In genomic region chr1:177959793-177960515, GRCh38 we compare ENCODE assay signal across 10 cellular contexts. TPM values are rescaled to one million over a fixed set of nuclear protein-coding genes. Genes with fewer than 3 reads are reported as not detected.
DNase-seq lines count a peak whose midpoint lies in the region; ATAC-seq, FAIRE-seq and TF ChIP-seq lines count a peak whose summit lies in the region.
"Had no signal": no experiment of that assay in that cellular context is flagged by ENCODE, and none has a peak within 500 bp of the region (broad histone marks: within the 10 kb centered on the region; RNA-seq: fewer than 3 reads in every experiment).

No MANE protein-coding gene starts in this region.

- H3K4me1 ChIP-seq in adrenal gland (replicated peaks in 1 of 2), result peaks cover 0 to 9% of the 10 kb centered on the region in 2 donors
- H3K4me1 ChIP-seq in kidney (ENCODE audit: control insufficient read depth in 1 of 2, insufficient read depth in 1 of 2, low read depth in 1 of 2, low read length in 2 of 2), result no peaks in the 10 kb centered on the region
- H3K4me1 ChIP-seq: gastroesophageal sphincter had no signal

- intact Hi-C loops in adrenal gland (cut with DNase I) (no loop called here), kidney (cut with DNase I) (no loop called here)

- no peak overlapping the region for H3K4me3 ChIP-seq in AG10803 (ENCODE audit: low read length)
- H3K4me3 ChIP-seq in adrenal gland, result no peak overlapping the region
- no peak overlapping the region for H3K4me3 ChIP-seq in kidney (ENCODE audit: low read length in 2 of 2)
- H3K4me3 ChIP-seq in coronary artery, result no peak overlapping the region
- H3K4me3 ChIP-seq: gastroesophageal sphincter had no signal

- no peak overlapping the region for H3K9ac ChIP-seq in kidney (ENCODE audit: low read length in 2 of 2)

- no peaks in the 10 kb centered on the region for H3K27me3 ChIP-seq in adrenal gland
- H3K27me3 ChIP-seq: gastroesophageal sphincter had no signal

- H3K9me3 ChIP-seq in adrenal gland (replicated peaks in 1 of 3) (no peaks in the 10 kb centered on the region), kidney (ENCODE audit: control insufficient read depth in 1 of 2, low read length in 2 of 2) (no peaks in the 10 kb centered on the region)
- H3K9me3 ChIP-seq: gastroesophageal sphincter had no signal

- TF ChIP-seq CTCF in AG10803 (conservative IDR thresholded peaks at IDR 0.05; ENCODE audit: low read length) (peak; percentile 62), adrenal gland (IDR thresholded peaks at IDR 0.05) (peak in 5 of 6 experiments; percentile 47 to 68 (median 53)), kidney (IDR thresholded peaks at IDR 0.05; ENCODE audit: borderline replicate concordance, extremely low read depth, insufficient read depth) (peak; percentile 32), coronary artery (IDR thresholded peaks at IDR 0.05) (no peak)

- no peak for TF ChIP-seq POLR2A in adrenal gland (IDR thresholded peaks at IDR 0.05)

- WGBS in adrenal gland, 4 donors, result 38 to 45% (median 44%) methylated on average over 5 of the region's 5 CpGs

- H3K27ac ChIP-seq in adrenal gland, result peak overlapping the region in 1 of 5 donors; percentile 46
- no peak overlapping the region for H3K27ac ChIP-seq in kidney (ENCODE audit: low read depth in 2 of 2, low read length in 2 of 2)
- H3K27ac ChIP-seq in coronary artery, result no peak overlapping the region
- H3K27ac ChIP-seq: gastroesophageal sphincter had no signal

- no peaks in the 10 kb centered on the region for H3K36me3 ChIP-seq in adrenal gland (replicated peaks in 1 of 2)
- peaks cover 5 to 7% of the 10 kb centered on the region in 2 donors for H3K36me3 ChIP-seq in kidney (ENCODE audit: control insufficient read depth in 1 of 2, insufficient read depth in 2 of 2, low read length in 2 of 2)

- DNase-seq in AG10803 (ENCODE audit: low read depth) (peak; percentile 54), adrenal gland (peak in 2 of 7 donors; percentile 28 to 45), kidney (no peak), coronary artery (ENCODE audit: low spot score) (no peak), GOT3 (lab: John Stamatoyannopoulos, UW) (no peak)
- DNase-seq in stimulated activated CD4-positive, alpha-beta T cell treated with anti-CD3 and anti-CD28 coated beads, Interleukin-2, amount 100 ng/mL, for 48 hours, result no peak
- DNase-seq: stimulated activated CD4-positive, alpha-beta T cell treated with anti-CD3 and anti-CD28 coated beads, Interleukin-4, amount 100 ng/mL, for 1 hour had no signal

- FAIRE-seq in kidney (lab: Jason Lieb, UNC), result no peak

- no peak for TF ChIP-seq EP300 in Ishikawa (IDR thresholded peaks at IDR 0.05; ENCODE audit: borderline replicate concordance)

- no peak for ATAC-seq in GM19035 (IDR thresholded peaks at IDR 0.05; ENCODE audit: unreplicated experiment)
- ATAC-seq: gastroesophageal sphincter had no signal

- TF ChIP-seq RAD21 in Ishikawa (IDR thresholded peaks at IDR 0.05; ENCODE audit: low read depth), result peak; percentile 49

TF ChIP-seq in Ishikawa, 13 proteins besides CTCF, POLR2A, EP300 and RAD21:
- TF ChIP-seq EGR1 (IDR thresholded peaks at IDR 0.05), result no peak
- TF ChIP-seq TCF12 (IDR thresholded peaks at IDR 0.05; ENCODE audit: low read depth), result no peak
- TF ChIP-seq TEAD4 (IDR thresholded peaks at IDR 0.05), result no peak
- no peak for TF ChIP-seq CREB1 (IDR thresholded peaks at IDR 0.05; ENCODE audit: low read depth)
- no peak for TF ChIP-seq CEBPB (IDR thresholded peaks at IDR 0.05)
- TF ChIP-seq ZBTB7A (IDR thresholded peaks at IDR 0.05; ENCODE audit: low read depth), result no peak
- no peak for TF ChIP-seq USF1 (IDR thresholded peaks at IDR 0.05)

RNA-seq across cellular contexts. Expression of gene SEC16B, which starts 9.9 kb away (rescaled TPM):
- total RNA-seq in adrenal gland, result 10 to 100 TPM in 1 of 8 donors, 1 to 10 TPM in 6, under 1 TPM in 1; 0.87 to 64.5 (median 3.5) TPM
- 10 to 100 TPM in 2 of 3 donors, 1 to 10 TPM in 1; 9.2 to 14.2 (median 14.0) TPM for polyA plus RNA-seq in adrenal gland
- 4.8 TPM for total RNA-seq in kidney
- polyA plus RNA-seq in kidney (ENCODE audit: insufficient read depth, low read depth, low replicate concordance), result 3.5 TPM
